Comparison of ENCODE assay signal across 9 cellular contexts in genomic region chr11:3641701-3642070, GRCh38. TPM values are rescaled to one million over a fixed set of nuclear protein-coding genes. Genes with fewer than 3 reads are reported as not detected.
DNase-seq lines count a peak whose midpoint lies in the region; ATAC-seq and TF ChIP-seq lines count a peak whose summit lies in the region.
"Had no signal": no experiment of that assay in that cellular context is flagged by ENCODE, and none has a peak within 500 bp of the region (broad histone marks: within the 10 kb centered on the region; RNA-seq: fewer than 3 reads in every experiment).

ART5 (minus strand) TSS chr11:3641992; CDS start chr11:3641862, 130 bp downstream.

- POLR2A ChIA-PET in activated CD4-positive, alpha-beta T cell treated with anti-CD3 and anti-CD28 coated beads for 36 hours (lab: Charles Lee), result no interaction called here
- POLR2A ChIA-PET in RWPE1 (lab: Yijun Ruan, JAX; ENCODE audit: low non-redundant PET), result no interaction called here

- H3K27ac Mint-ChIP-seq in activated CD4-positive, alpha-beta T cell treated with anti-CD3 and anti-CD28 coated beads for 36 hours, result no peak within 1 kb of the TSS

- DNase-seq in activated CD4-positive, alpha-beta T cell treated with anti-CD3 and anti-CD28 coated beads for 36 hours, result no peak
- no peak for DNase-seq in activated CD4-positive, alpha-beta T cell treated with anti-CD3 and anti-CD28 coated beads for 48 hours
- DNase-seq in body of pancreas (no peak), lower leg skin (ENCODE audit: low spot score in 2 of 2) (peak in 1 of 2 donors; percentile 20), testis (no peak), RWPE1 (ENCODE audit: low spot score) (no peak), NCI-H146 (lab: John Stamatoyannopoulos, UW) (no peak), DMS153 (lab: John Stamatoyannopoulos, UW) (no peak)

- no peaks in the 10 kb centered on the region for H3K36me3 Mint-ChIP-seq in activated CD4-positive, alpha-beta T cell treated with anti-CD3 and anti-CD28 coated beads for 36 hours (ENCODE audit: low read depth)

- H3K4me3 ChIP-seq in body of pancreas, result peak within 1 kb of the TSS; percentile 4 to 35
- peak within 1 kb of the TSS; percentile 31 for H3K4me3 ChIP-seq in lower leg skin (ENCODE audit: low read depth, poor library complexity, severe bottlenecking)
- H3K4me3 ChIP-seq in testis, result peak within 1 kb of the TSS; percentile 53 to 73

- H3K4me1 ChIP-seq in body of pancreas (peaks cover 18% of the 10 kb centered on the region), testis (no peaks in the 10 kb centered on the region)

- WGBS in body of pancreas, 2 donors, result 16 to 31% methylated on average over 8 to 21 of the region's 21 CpGs
- WGBS in lower leg skin, 2 donors, result 30 to 39% methylated on average over 9 to 13 of the region's 21 CpGs
- WGBS in testis, 2 donors, result 10 to 21% methylated on average over 15 to 17 of the region's 21 CpGs

- peak within 1 kb of the TSS in 1 of 4 donors; percentile 2 for H3K27ac ChIP-seq in body of pancreas
- H3K27ac ChIP-seq in testis, result peak within 1 kb of the TSS; percentile 28 to 69
- H3K27ac ChIP-seq in RWPE1, result no peak within 1 kb of the TSS

- no peaks in the 10 kb centered on the region for H3K9me3 Mint-ChIP-seq in activated CD4-positive, alpha-beta T cell treated with anti-CD3 and anti-CD28 coated beads for 36 hours (ENCODE audit: low read depth)

- H3K9me3 ChIP-seq in body of pancreas (no peaks in the 10 kb centered on the region), testis (no peaks in the 10 kb centered on the region)

- no peak for TF ChIP-seq CTCF in body of pancreas (IDR thresholded peaks at IDR 0.05)
- no peak for TF ChIP-seq CTCF in lower leg skin (IDR thresholded peaks at IDR 0.05)
- TF ChIP-seq CTCF in testis (IDR thresholded peaks at IDR 0.05), result no peak
- TF ChIP-seq CTCF in RWPE1 (conservative IDR thresholded peaks at IDR 0.05; ENCODE audit: low read depth), result no peak

- no peak for ATAC-seq in activated CD4-positive, alpha-beta T cell treated with anti-CD3 and anti-CD28 coated beads for 36 hours
- peak; percentile 8 for ATAC-seq in body of pancreas

- no peak for TF ChIP-seq POLR2A in body of pancreas (IDR thresholded peaks at IDR 0.05)
- no peak for TF ChIP-seq POLR2A in lower leg skin (IDR thresholded peaks at IDR 0.05)
- TF ChIP-seq POLR2A in testis (IDR thresholded peaks at IDR 0.05), result no peak

- H3K36me3 ChIP-seq in body of pancreas (replicated peaks in 1 of 2; ENCODE audit: insufficient read depth in 1 of 2, low read depth in 2 of 2) (no peaks in the 10 kb centered on the region), testis (ENCODE audit: low read depth, missing control alignments) (no peaks in the 10 kb centered on the region)

- H3K27me3 ChIP-seq in body of pancreas (no peaks in the 10 kb centered on the region), testis (no peaks in the 10 kb centered on the region)

- H3K4me3 Mint-ChIP-seq in activated CD4-positive, alpha-beta T cell treated with anti-CD3 and anti-CD28 coated beads for 36 hours, result peak within 1 kb of the TSS; percentile 60

- intact Hi-C loops in activated CD4-positive, alpha-beta T cell treated with anti-CD3 and anti-CD28 coated beads for 36 hours (cut with DNase I, micrococcal nuclease), result loop anchor here in 1 of 2 experiments (2.0 kb wide), 1 partner anchor 167 kb away; the partner anchor contains the start of gene PGAP2
- intact Hi-C loops in body of pancreas (cut with DNase I) (no loop called here), lower leg skin (cut with DNase I; ENCODE audit: low total_unique reads) (no loop called here), testis (cut with DNase I; ENCODE audit: low total_unique reads) (no loop called here)

- CTCF ChIA-PET in activated CD4-positive, alpha-beta T cell treated with anti-CD3 and anti-CD28 coated beads for 36 hours (lab: Charles Lee), result no interaction called here
- CTCF ChIA-PET in RWPE1 (lab: Yijun Ruan, JAX), result no interaction called here

- peaks cover 22% of the 10 kb centered on the region for H3K27me3 Mint-ChIP-seq in activated CD4-positive, alpha-beta T cell treated with anti-CD3 and anti-CD28 coated beads for 36 hours

- H3K4me1 Mint-ChIP-seq in activated CD4-positive, alpha-beta T cell treated with anti-CD3 and anti-CD28 coated beads for 36 hours, result peaks cover 6% of the 10 kb centered on the region

RNA-seq across cellular contexts. Expression of gene ART5, which starts in this region (rescaled TPM):
- under 1 TPM in 1 of 2 experiments, not detected in 1; 0.23 TPM for total RNA-seq in activated CD4-positive, alpha-beta T cell treated with anti-CD3 and anti-CD28 coated beads for 36 hours
- total RNA-seq in body of pancreas, result not detected
- 1 to 10 TPM in 3 of 4 donors, under 1 TPM in 1; 0.25 to 3.2 (median 2.5) TPM for total RNA-seq in lower leg skin
- 10 to 100 TPM in 1 of 2 donors, 1 to 10 TPM in 1; 9.9 to 31.7 TPM for total RNA-seq in testis
- polyA plus RNA-seq in testis (ENCODE audit: insufficient read depth, low read depth, low replicate concordance), result 50.8 TPM
- total RNA-seq: NCI-H460 had no signal

Comparison
In these comparisons a context has a peak if more than half of its experiments do, and no peak if none do; other contexts are left out.
1. Peak in ATAC-seq and H3K4me3 ChIP-seq in body of pancreas; RNA of the gene not detected or under 1 TPM.